Comparison of ENCODE assay signal across 27 cellular contexts in genomic region chr20:59828478-59829414, GRCh38.
DNase-seq lines count a peak whose midpoint lies in the region; ATAC-seq and TF ChIP-seq lines count a peak whose summit lies in the region.
"Had no signal": no experiment of that assay in that cellular context is flagged by ENCODE, and none has a peak within 500 bp of the region (broad histone marks: within the 10 kb centered on the region; RNA-seq: fewer than 3 reads in every experiment).

No MANE protein-coding gene starts in this region.

- H3K9ac ChIP-seq in BLaER1 (peak overlapping the region; percentile 34; the same call in 1 of the 2 replicates), neural progenitor cell (no peak overlapping the region)

- H3K27ac Mint-ChIP-seq in neural progenitor cell, result peak overlapping the region; percentile 8
- H3K27ac Mint-ChIP-seq in naive thymus-derived CD8-positive, alpha-beta T cell, result no peak overlapping the region
- H3K27ac Mint-ChIP-seq: activated B cell treated with CpG ODN at 0.5 μM for 24 hours, immature natural killer cell, progenitor cell of endocrine pancreas had no signal

- H3K9me3 ChIP-seq in BLaER1 (no peaks in the 10 kb centered on the region), neural progenitor cell (ENCODE audit: low read depth) (no peaks in the 10 kb centered on the region)
- H3K9me3 ChIP-seq: right lobe of liver, SJSA1, stomach, thyroid gland had no signal

- H3K4me3 ChIP-seq in BLaER1 (no peak overlapping the region), neural progenitor cell (no peak overlapping the region)
- H3K4me3 ChIP-seq: right lobe of liver, SJSA1, stomach, thyroid gland had no signal

- peaks cover 100% of the 10 kb centered on the region for H4K20me1 ChIP-seq in BLaER1
- H4K20me1 ChIP-seq in neural progenitor cell (ENCODE audit: low read depth), result no peaks in the 10 kb centered on the region

- no peak for ATAC-seq in HG03354 (IDR thresholded peaks at IDR 0.05; ENCODE audit: poor library complexity, severe bottlenecking, unreplicated experiment)
- ATAC-seq in naive thymus-derived CD8-positive, alpha-beta T cell, result no peak
- ATAC-seq in HG03039 (IDR thresholded peaks at IDR 0.05; ENCODE audit: unreplicated experiment), result no peak
- ATAC-seq: HCT116, HepG2, right lobe of liver had no signal

- H3K4me1 Mint-ChIP-seq in neural progenitor cell, result peaks cover 21% of the 10 kb centered on the region
- H3K4me1 Mint-ChIP-seq in naive thymus-derived CD8-positive, alpha-beta T cell, result peaks cover 0 to 1% (median 0%) of the 10 kb centered on the region in 4 donors
- H3K4me1 Mint-ChIP-seq: activated B cell treated with CpG ODN at 0.5 μM for 24 hours, immature natural killer cell had no signal

- POLR2A ChIA-PET in naive thymus-derived CD8-positive, alpha-beta T cell (lab: Charles Lee), result no interaction called here

- H3K36me3 ChIP-seq in BLaER1 (peaks cover 100% of the 10 kb centered on the region), neural progenitor cell (no peaks in the 10 kb centered on the region)
- H3K36me3 ChIP-seq: right lobe of liver, SJSA1, stomach, thyroid gland had no signal

- H3K27ac ChIP-seq in BLaER1, result no peak overlapping the region
- H3K27ac ChIP-seq in epithelial cell of prostate, result peak overlapping the region; percentile 84
- H3K27ac ChIP-seq in neural progenitor cell, result no peak overlapping the region
- H3K27ac ChIP-seq: right lobe of liver, SJSA1, stomach, thyroid gland had no signal

- no peaks in the 10 kb centered on the region for H3K36me3 Mint-ChIP-seq in neural progenitor cell
- no peaks in the 10 kb centered on the region for H3K36me3 Mint-ChIP-seq in naive thymus-derived CD8-positive, alpha-beta T cell
- H3K36me3 Mint-ChIP-seq: immature natural killer cell had no signal

- no peaks in the 10 kb centered on the region for H3K79me2 ChIP-seq in neural progenitor cell (ENCODE audit: low read depth)

- H3K9me3 Mint-ChIP-seq in neural progenitor cell, result no peaks in the 10 kb centered on the region
- H3K9me3 Mint-ChIP-seq in naive thymus-derived CD8-positive, alpha-beta T cell, result no peaks in the 10 kb centered on the region
- H3K9me3 Mint-ChIP-seq: activated B cell treated with CpG ODN at 0.5 μM for 24 hours, immature natural killer cell had no signal

- peak overlapping the region; percentile 18; the same call in 1 of the 2 replicates for H3K4me2 ChIP-seq in BLaER1
- H3K4me2 ChIP-seq in neural progenitor cell, result no peak overlapping the region

- peaks cover 69% of the 10 kb centered on the region for H3K4me1 ChIP-seq in BLaER1
- no peaks in the 10 kb centered on the region for H3K4me1 ChIP-seq in neural progenitor cell
- H3K4me1 ChIP-seq: right lobe of liver, SJSA1, thyroid gland had no signal

- no peaks in the 10 kb centered on the region for H3F3A ChIP-seq in neural progenitor cell (ENCODE audit: low read depth)

- DNase-seq in GM03348 (ENCODE audit: low spot score) (peak; percentile 10), epithelial cell of prostate (ENCODE audit: low read depth, low spot score) (no peak), neural progenitor cell (ENCODE audit: low spot score) (no peak)
- no peak for DNase-seq in naive thymus-derived CD8-positive, alpha-beta T cell
- DNase-seq: activated B cell treated with CpG ODN at 0.5 μM for 24 hours; activated naive CD4-positive, alpha-beta T cell treated with Interleukin-2 at 50 U/mL for 16 hours; central memory CD4-positive, alpha-beta T cell; COR-L47; dermis blood vessel endothelial cell; DMS79; GDM1; immature natural killer cell; Karpas-422; NCI-H146; NCI-H82; right lobe of liver; stimulated activated CD4-positive, alpha-beta T cell treated with anti-CD3 and anti-CD28 coated beads, Interleukin-12 subunit alpha, Interleukin-12 subunit beta, amount 100 ng/mL, for 4 hours; stimulated activated CD4-positive, alpha-beta T cell treated with anti-CD3 and anti-CD28 coated beads, Interleukin-2, amount 100 ng/mL, for 48 hours; stomach; thyroid gland had no signal

- H3K27me3 ChIP-seq in BLaER1 (no peaks in the 10 kb centered on the region), neural progenitor cell (no peaks in the 10 kb centered on the region)
- H3K27me3 ChIP-seq: right lobe of liver, thyroid gland had no signal

- no peak overlapping the region for H2AFZ ChIP-seq in neural progenitor cell (replicated peaks)

- no peak overlapping the region for H3K4me3 Mint-ChIP-seq in neural progenitor cell
- H3K4me3 Mint-ChIP-seq in naive thymus-derived CD8-positive, alpha-beta T cell, result no peak overlapping the region
- H3K4me3 Mint-ChIP-seq: activated B cell treated with CpG ODN at 0.5 μM for 24 hours, immature natural killer cell had no signal

- TF ChIP-seq CTCF in neural progenitor cell (IDR thresholded peaks at IDR 0.05), result no peak

- H3K27me3 Mint-ChIP-seq in neural progenitor cell (ENCODE audit: insufficient read depth, low read depth), result peaks cover 11% of the 10 kb centered on the region
- H3K27me3 Mint-ChIP-seq in naive thymus-derived CD8-positive, alpha-beta T cell, result peaks cover 6 to 37% (median 12%) of the 10 kb centered on the region in 5 donors
